In genomic region chr11:67432655-67433349, GRCh38 we compare ENCODE assay signal across 14 cellular contexts. TPM values are rescaled to one million over a fixed set of nuclear protein-coding genes. Genes with fewer than 3 reads are reported as not detected.
DNase-seq lines count a peak whose midpoint lies in the region; ATAC-seq and TF ChIP-seq lines count a peak whose summit lies in the region.
"Had no signal": no experiment of that assay in that cellular context is flagged by ENCODE, and none has a peak within 500 bp of the region (broad histone marks: within the 10 kb centered on the region; RNA-seq: fewer than 3 reads in every experiment).

No MANE protein-coding gene starts in this region.

- no peaks in the 10 kb centered on the region for H3K27me3 ChIP-seq in DND-41 (ENCODE audit: insufficient read depth, low read length, poor library complexity)
- H3K27me3 ChIP-seq in OCI-LY1 (ENCODE audit: insufficient read depth, low read length), result no peaks in the 10 kb centered on the region
- H3K27me3 ChIP-seq: colonic mucosa, tibial nerve had no signal

- peaks cover 78% of the 10 kb centered on the region for H3K4me1 ChIP-seq in DND-41 (ENCODE audit: insufficient read depth, low read length)
- peaks cover 80% of the 10 kb centered on the region for H3K4me1 ChIP-seq in OCI-LY1 (ENCODE audit: insufficient read depth, low read length, severe bottlenecking)

- no peak for TF ChIP-seq CTCF in DND-41 (IDR thresholded peaks at IDR 0.05; ENCODE audit: borderline replicate concordance, extremely low read depth, low read length, poor library complexity, severe bottlenecking)
- no peak for TF ChIP-seq CTCF in OCI-LY1 (IDR thresholded peaks at IDR 0.05; ENCODE audit: low read length)
- TF ChIP-seq CTCF in glutamatergic neuron (IDR thresholded peaks at IDR 0.05; ENCODE audit: partially characterized antibody, unreplicated experiment), result no peak

- H3K79me2 ChIP-seq in DND-41 (ENCODE audit: insufficient read depth, low read length) (peaks cover 90% of the 10 kb centered on the region), OCI-LY1 (ENCODE audit: insufficient read depth, low read length) (peaks cover 10% of the 10 kb centered on the region)

- no peak for DNase-seq in DND-41
- DNase-seq in glutamatergic neuron, result peak; percentile 11
- DNase-seq: activated CD4-positive, alpha-beta T cell treated with anti-CD3 and anti-CD28 coated beads, Interleukin-2, amount 50 U/mL, for 1 hour; amygdala; Caco-2; colonic mucosa had no signal

- peaks cover 5% of the 10 kb centered on the region for H3K9me3 Mint-ChIP-seq in glutamatergic neuron (ENCODE audit: unreplicated experiment)

- H3K27me3 Mint-ChIP-seq in glutamatergic neuron (ENCODE audit: unreplicated experiment), result peaks cover 9% of the 10 kb centered on the region

- H3K4me2 ChIP-seq in DND-41 (ENCODE audit: insufficient read depth, low read length), result no peak overlapping the region
- peak overlapping the region; percentile 89; the same call in 1 of the 2 replicates for H3K4me2 ChIP-seq in OCI-LY1 (ENCODE audit: low read length)

- H3K9ac ChIP-seq in DND-41 (ENCODE audit: low read depth, low read length) (no peak overlapping the region), OCI-LY1 (ENCODE audit: low read length) (no peak overlapping the region; the same call in 1 of the 2 replicates)

- H3K4me3 ChIP-seq in DND-41 (ENCODE audit: low read depth in 1 of 2, low read length in 2 of 2) (no peak overlapping the region), OCI-LY1 (ENCODE audit: low read depth, low read length, poor library complexity, severe bottlenecking) (peak overlapping the region; percentile 18)
- H3K4me3 ChIP-seq: colonic mucosa, tibial nerve had no signal

- peak overlapping the region; percentile 41 for H3K27ac ChIP-seq in DND-41 (ENCODE audit: low read length)
- peak overlapping the region; percentile 97 for H3K27ac ChIP-seq in OCI-LY1 (ENCODE audit: low read depth, low read length, poor library complexity, severe bottlenecking)
- H3K27ac ChIP-seq: colonic mucosa, tibial nerve had no signal

- no peak overlapping the region for H3K27ac Mint-ChIP-seq in glutamatergic neuron (ENCODE audit: unreplicated experiment)

- peaks cover 6% of the 10 kb centered on the region for H3K4me1 Mint-ChIP-seq in glutamatergic neuron (ENCODE audit: low read depth, unreplicated experiment)

- no peak overlapping the region for H3K4me3 Mint-ChIP-seq in glutamatergic neuron (ENCODE audit: unreplicated experiment)

- H2AFZ ChIP-seq in DND-41 (ENCODE audit: low read depth, low read length), result no peak overlapping the region
- no peak overlapping the region for H2AFZ ChIP-seq in OCI-LY1 (ENCODE audit: low read length)

- H3K36me3 Mint-ChIP-seq in glutamatergic neuron (ENCODE audit: unreplicated experiment), result no peaks in the 10 kb centered on the region

- H3K36me3 ChIP-seq in DND-41 (ENCODE audit: insufficient read depth, low read length) (peaks cover 77% of the 10 kb centered on the region), OCI-LY1 (ENCODE audit: insufficient read depth, low read length) (peaks cover 65% of the 10 kb centered on the region)

- ATAC-seq in DND-41 (ENCODE audit: insufficient read depth, low read depth), result no peak
- no peak for ATAC-seq in SK-N-SH treated with all-trans-retinoic acid at 6 μM for 48 hours
- ATAC-seq in HG03442 (IDR thresholded peaks at IDR 0.05; ENCODE audit: unreplicated experiment), result no peak

- H3F3A ChIP-seq in OCI-LY1 (ENCODE audit: insufficient read depth, low read length), result no peaks in the 10 kb centered on the region

- peaks cover 61% of the 10 kb centered on the region for H4K20me1 ChIP-seq in DND-41 (ENCODE audit: insufficient read depth, low read length)
- no peaks in the 10 kb centered on the region for H4K20me1 ChIP-seq in OCI-LY1 (ENCODE audit: insufficient read depth, low read length)

- no peaks in the 10 kb centered on the region for H3K9me2 ChIP-seq in OCI-LY1 (ENCODE audit: low read depth, low read length)

- H3K9me3 ChIP-seq in DND-41 (ENCODE audit: insufficient read depth, low read length, severe bottlenecking), result no peaks in the 10 kb centered on the region
- no peaks in the 10 kb centered on the region for H3K9me3 ChIP-seq in OCI-LY1 (ENCODE audit: low read length)
- H3K9me3 ChIP-seq: Caco-2, colonic mucosa, tibial nerve had no signal

TF ChIP-seq in SK-N-SH treated with all-trans-retinoic acid at 6 μM for 48 hours, 23 proteins besides CTCF, POLR2A, EP300 and RAD21:
- TF ChIP-seq GLIS3 (CRISPR knock-in tag; IDR thresholded peaks at IDR 0.05) (no peak), ZNF565 (CRISPR knock-in tag; conservative IDR thresholded peaks at IDR 0.05; ENCODE audit: low read depth) (no peak), CSDC2 (CRISPR knock-in tag; IDR thresholded peaks at IDR 0.05) (no peak), RARB (CRISPR knock-in tag; IDR thresholded peaks at IDR 0.05) (no peak), ISL1 (CRISPR knock-in tag; IDR thresholded peaks at IDR 0.05) (no peak), ZFP30 (CRISPR knock-in tag; IDR thresholded peaks at IDR 0.05) (no peak), ZFP3 (CRISPR knock-in tag; IDR thresholded peaks at IDR 0.05) (no peak), TSHZ2 (CRISPR knock-in tag; IDR thresholded peaks at IDR 0.05) (no peak), PATZ1 (CRISPR knock-in tag; IDR thresholded peaks at IDR 0.05; ENCODE audit: borderline replicate concordance) (no peak), ESRRG (CRISPR knock-in tag; IDR thresholded peaks at IDR 0.05) (no peak), POU6F1 (CRISPR knock-in tag; IDR thresholded peaks at IDR 0.05; ENCODE audit: borderline replicate concordance, low read depth) (no peak), BACH2 (CRISPR knock-in tag; IDR thresholded peaks at IDR 0.05; ENCODE audit: borderline replicate concordance) (no peak)
TF ChIP-seq in SK-N-SH treated with all-trans-retinoic acid at 6 μM for 48 hours: peak in this region for 0.

RNA-seq across cellular contexts. Expression of gene RPS6KB2, which starts 4.5 kb away (rescaled TPM):
- 69.0 TPM for total RNA-seq in glutamatergic neuron (ENCODE audit: unreplicated experiment)

RNA-seq across cellular contexts. Expression of gene PTPRCAP, which starts 4.7 kb away (rescaled TPM):
- 2.1 TPM for total RNA-seq in glutamatergic neuron (ENCODE audit: unreplicated experiment)
- total RNA-seq: skeletal muscle tissue had no signal

RNA-seq across cellular contexts. Expression of gene CORO1B, which starts 10.5 kb away (rescaled TPM):
- total RNA-seq in glutamatergic neuron (ENCODE audit: unreplicated experiment), result 88.8 TPM

RNA-seq across cellular contexts. Expression of gene CARNS1, which starts 17.3 kb away (rescaled TPM):
- total RNA-seq in glutamatergic neuron (ENCODE audit: unreplicated experiment), result 0.07 TPM

RNA-seq across cellular contexts. Expression of gene GPR152, which starts 19.7 kb away (rescaled TPM):
- total RNA-seq in glutamatergic neuron (ENCODE audit: unreplicated experiment), result not detected
- total RNA-seq: Caco-2, colonic mucosa, fibroblast of lung, HT-29, lower leg skin, skeletal muscle tissue, tibial nerve had no signal
